ENCODE assay signal across 7 cellular contexts in the genomic region with DNA sequence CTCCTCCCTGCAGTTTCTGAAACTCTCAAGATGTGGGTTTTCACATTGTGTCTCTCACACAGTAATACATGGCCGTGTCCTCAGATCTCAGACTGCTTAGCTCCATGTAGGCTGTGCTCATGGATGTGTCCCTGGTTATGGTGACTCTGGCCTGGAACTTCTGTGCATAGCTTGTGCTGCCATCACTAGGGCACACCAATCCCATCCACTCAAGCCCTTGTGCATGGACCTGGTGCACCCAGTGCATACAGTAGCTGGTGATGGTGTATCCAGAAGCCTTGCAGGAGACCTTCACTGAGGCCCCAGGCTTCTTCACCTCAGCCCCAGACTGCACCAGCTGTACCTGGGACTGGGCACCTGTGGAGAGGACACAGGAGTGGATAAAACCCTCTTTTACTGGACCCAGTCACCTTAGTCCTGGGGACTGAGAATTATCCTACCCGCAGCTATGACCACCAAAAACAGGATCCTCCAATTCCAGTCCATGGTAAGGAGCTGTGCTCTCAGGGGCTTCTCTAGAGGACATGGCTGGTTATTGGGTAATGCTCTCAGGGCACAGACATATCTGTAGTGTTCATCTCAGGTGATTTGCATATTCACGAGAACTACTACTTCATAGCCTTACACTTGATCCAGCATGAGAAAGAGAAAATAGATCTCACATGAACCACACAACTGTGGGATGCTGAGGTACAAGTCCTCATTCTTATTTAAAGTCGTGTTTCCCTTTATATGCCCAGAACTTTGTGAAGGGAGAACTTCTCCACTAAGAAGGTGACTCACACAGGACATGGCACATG.
DNase-seq lines count a peak whose midpoint lies in the region; ATAC-seq, FAIRE-seq and TF ChIP-seq lines count a peak whose summit lies in the region.
"Not testable (repeated sequence)": the region's sequence is repeated elsewhere in the genome, so short reads cannot be mapped to it uniquely, and the experiment has no call there.

No MANE protein-coding gene starts in this region.

- intact Hi-C loops in CD4-positive, alpha-beta T cell (cut with DNase I, micrococcal nuclease); kidney (cut with DNase I); naive thymus-derived CD4-positive, alpha-beta T cell (cut with micrococcal nuclease); posterior vena cava (cut with DNase I): not testable (repeated sequence)
- intact Hi-C loops in upper lobe of right lung (cut with DNase I) = loop anchor here (10.0 kb wide), 1 partner anchor 55 kb away; no protein-coding TSS in a partner anchor

- not testable (repeated sequence) for H3K27ac Mint-ChIP-seq in CD4-positive, alpha-beta T cell; activated T-helper 17 cell treated with anti-CD3 and anti-CD28 coated beads, Interleukin-2, amount 50 U/mL, for 72 hours; chondrocyte (ENCODE audit: unreplicated experiment); naive thymus-derived CD4-positive, alpha-beta T cell

- CTCF ChIA-PET in CD4-positive, alpha-beta T cell (lab: Charles Lee); naive thymus-derived CD4-positive, alpha-beta T cell (lab: Charles Lee): not testable (repeated sequence)

- H3K4me3 ChIP-seq in kidney (ENCODE audit: low read length in 2 of 2); naive thymus-derived CD4-positive, alpha-beta T cell (ENCODE audit: low read length); upper lobe of right lung: not testable (repeated sequence)

- peak; percentile 29 for ATAC-seq in CD4-positive, alpha-beta T cell (ENCODE audit: poor library complexity)
- peak; percentile 90 for ATAC-seq in activated T-helper 17 cell treated with anti-CD3 and anti-CD28 coated beads, Interleukin-2, amount 50 U/mL, for 72 hours (replicated peaks)
- ATAC-seq in naive thymus-derived CD4-positive, alpha-beta T cell = peak; percentile 52
- ATAC-seq in upper lobe of right lung = peak; percentile 12

- H3K27me3 Mint-ChIP-seq in CD4-positive, alpha-beta T cell; activated T-helper 17 cell treated with anti-CD3 and anti-CD28 coated beads, Interleukin-2, amount 50 U/mL, for 72 hours; chondrocyte (ENCODE audit: low read depth); naive thymus-derived CD4-positive, alpha-beta T cell: not testable (repeated sequence)

- H3K9me3 Mint-ChIP-seq in CD4-positive, alpha-beta T cell; activated T-helper 17 cell treated with anti-CD3 and anti-CD28 coated beads, Interleukin-2, amount 50 U/mL, for 72 hours: not testable (repeated sequence)
- H3K9me3 Mint-ChIP-seq in chondrocyte (ENCODE audit: low read depth) = peaks cover 14% of the 10 kb centered on the region
- H3K9me3 Mint-ChIP-seq in naive thymus-derived CD4-positive, alpha-beta T cell = peaks cover 0 to 25% (median 7%) of the 10 kb centered on the region in 11 donors

- H3K9ac ChIP-seq in kidney (ENCODE audit: low read length in 2 of 2) = not testable (repeated sequence)

- not testable (repeated sequence) for H3K27ac ChIP-seq in CD4-positive, alpha-beta T cell (ENCODE audit: low read depth, low read length); kidney (ENCODE audit: low read depth in 2 of 2, low read length in 2 of 2); naive thymus-derived CD4-positive, alpha-beta T cell (ENCODE audit: low read depth, low read length); upper lobe of right lung

- not testable (repeated sequence) for H3K36me3 Mint-ChIP-seq in CD4-positive, alpha-beta T cell (ENCODE audit: low read depth); activated T-helper 17 cell treated with anti-CD3 and anti-CD28 coated beads, Interleukin-2, amount 50 U/mL, for 72 hours (ENCODE audit: low read depth); chondrocyte (ENCODE audit: low read depth); naive thymus-derived CD4-positive, alpha-beta T cell

- H3K4me1 ChIP-seq in kidney (ENCODE audit: control insufficient read depth in 1 of 2, insufficient read depth in 1 of 2, low read depth in 1 of 2, low read length in 2 of 2); naive thymus-derived CD4-positive, alpha-beta T cell (ENCODE audit: control insufficient read depth in 2 of 2, insufficient read depth in 2 of 2, low read length in 2 of 2); upper lobe of right lung: not testable (repeated sequence)

- H3K36me3 ChIP-seq in kidney (ENCODE audit: control insufficient read depth in 1 of 2, insufficient read depth in 2 of 2, low read length in 2 of 2); naive thymus-derived CD4-positive, alpha-beta T cell (ENCODE audit: control insufficient read depth in 2 of 3, insufficient read depth in 3 of 3, low read length in 3 of 3); upper lobe of right lung: not testable (repeated sequence)

- H3K4me1 Mint-ChIP-seq in CD4-positive, alpha-beta T cell (ENCODE audit: low read depth); activated T-helper 17 cell treated with anti-CD3 and anti-CD28 coated beads, Interleukin-2, amount 50 U/mL, for 72 hours; chondrocyte (ENCODE audit: low read depth); naive thymus-derived CD4-positive, alpha-beta T cell: not testable (repeated sequence)

- H3K27me3 ChIP-seq in CD4-positive, alpha-beta T cell (ENCODE audit: control insufficient read depth, insufficient read depth, low read length); naive thymus-derived CD4-positive, alpha-beta T cell (ENCODE audit: control insufficient read depth in 2 of 2, insufficient read depth in 2 of 2, low read length in 2 of 2); upper lobe of right lung: not testable (repeated sequence)

- DNase-seq in CD4-positive, alpha-beta T cell; naive thymus-derived CD4-positive, alpha-beta T cell; upper lobe of right lung: not testable (repeated sequence)
- DNase-seq in chondrocyte (ENCODE audit: low spot score) (peak; percentile 80), kidney (peak; percentile 46), posterior vena cava (ENCODE audit: low spot score) (peak; percentile 64)

- not testable (repeated sequence) for H3K4me3 Mint-ChIP-seq in CD4-positive, alpha-beta T cell; activated T-helper 17 cell treated with anti-CD3 and anti-CD28 coated beads, Interleukin-2, amount 50 U/mL, for 72 hours; chondrocyte (ENCODE audit: unreplicated experiment); naive thymus-derived CD4-positive, alpha-beta T cell

- POLR2A ChIA-PET in CD4-positive, alpha-beta T cell (lab: Charles Lee); naive thymus-derived CD4-positive, alpha-beta T cell (lab: Charles Lee): not testable (repeated sequence)

- not testable (repeated sequence) for FAIRE-seq in kidney (lab: Jason Lieb, UNC)

- TF ChIP-seq CTCF in CD4-positive, alpha-beta T cell (IDR thresholded peaks at IDR 0.05); chondrocyte (IDR thresholded peaks at IDR 0.05); kidney (IDR thresholded peaks at IDR 0.05; ENCODE audit: borderline replicate concordance, extremely low read depth, insufficient read depth); upper lobe of right lung (IDR thresholded peaks at IDR 0.05): not testable (repeated sequence)

- H3K9me3 ChIP-seq in CD4-positive, alpha-beta T cell (ENCODE audit: control insufficient read depth, low read length) = peaks cover 16% of the 10 kb centered on the region
- not testable (repeated sequence) for H3K9me3 ChIP-seq in kidney (ENCODE audit: control insufficient read depth in 1 of 2, low read length in 2 of 2); naive thymus-derived CD4-positive, alpha-beta T cell (ENCODE audit: control insufficient read depth in 2 of 3, low read length in 3 of 3); upper lobe of right lung

Comparison
In these comparisons a context has a peak if more than half of its experiments do, and no peak if none do; other contexts are left out.
1. ATAC-seq: peak in every context shown above with its lines; median percentile 90 in activated T-helper 17 cell treated with anti-CD3 and anti-CD28 coated beads, Interleukin-2, amount 50 U/mL, for 72 hours; 52 in naive thymus-derived CD4-positive, alpha-beta T cell; 29 in CD4-positive, alpha-beta T cell; 12 in upper lobe of right lung.